ENCODE assay signal across 26 cellular contexts in the genomic region with DNA sequence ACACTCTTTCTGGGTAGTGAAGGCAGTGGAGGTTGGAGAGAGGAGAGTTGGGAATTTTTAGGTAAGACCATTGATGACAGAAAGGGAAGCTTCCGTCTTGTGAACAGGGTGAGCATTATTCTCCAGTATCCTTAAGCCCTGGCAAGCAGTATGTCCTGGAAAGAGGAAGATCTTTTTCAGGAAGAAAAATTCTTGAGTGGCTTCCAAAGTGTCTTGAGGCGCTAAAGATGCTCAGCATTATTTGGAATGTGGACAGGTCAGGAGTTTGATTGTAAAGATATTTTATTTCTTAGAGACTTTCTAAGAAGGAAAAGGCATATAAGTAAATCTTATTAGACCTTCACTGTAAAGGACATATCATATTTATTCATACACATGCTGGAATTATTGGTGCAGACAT.
"Had no signal": no experiment of that assay in that cellular context is flagged by ENCODE, and none has a peak within 500 bp of the region (broad histone marks: within the 10 kb centered on the region; RNA-seq: fewer than 3 reads in every experiment).

No MANE protein-coding gene starts in this region.

- H3K79me2 ChIP-seq: parathyroid adenoma had no signal

- H3K4me3 Mint-ChIP-seq: mesothelial cell of epicardium; naive B cell; natural killer cell; nephron progenitor cell; neural progenitor cell; stimulated activated naive B cell treated with anti-CD40 and anti-IgM and Interleukin-4, amounts not matched to agents 10 μg/mL and 1 μg/mL and 100 μg/mL, for 72 hours had no signal

- ATAC-seq: natural killer cell; sciatic nerve; stimulated activated naive B cell treated with anti-CD40 and anti-IgM and Interleukin-4, amounts not matched to agents 10 μg/mL and 1 μg/mL and 100 μg/mL, for 72 hours; stimulated activated naive CD8-positive, alpha-beta T cell treated with anti-CD3 and anti-CD28 coated beads, Interleukin-15, Interleukin-2, amounts not matched to agents 100 U/mL and 50 U/mL, for 24 hours had no signal

- H3K27ac Mint-ChIP-seq: mesothelial cell of epicardium; natural killer cell; nephron progenitor cell; neural progenitor cell; stimulated activated naive B cell treated with anti-CD40 and anti-IgM and Interleukin-4, amounts not matched to agents 10 μg/mL and 1 μg/mL and 100 μg/mL, for 72 hours had no signal

- H3K4me2 ChIP-seq: neural progenitor cell had no signal

- H3K9me3 ChIP-seq: left ventricle myocardium inferior, neutrophil, right atrium auricular region, stomach, testis, thyroid gland, transverse colon, upper lobe of left lung, vagina had no signal

- DNase-seq: left ventricle myocardium inferior; mesendoderm; naive B cell; natural killer cell; nephron progenitor cell; occipital lobe; stimulated activated CD4-positive, alpha-beta T cell treated with anti-CD3 and anti-CD28 coated beads, Interleukin-12 subunit alpha, Interleukin-12 subunit beta, amount 100 ng/mL, for 4 hours; stimulated activated CD4-positive, alpha-beta T cell treated with anti-CD3 and anti-CD28 coated beads, Interleukin-15, amount 100 ng/mL, for 24 hours; stimulated activated CD4-positive, alpha-beta T cell treated with anti-CD3 and anti-CD28 coated beads, Interleukin-2, amount 100 ng/mL, for 24 hours; stimulated activated CD4-positive, alpha-beta T cell treated with anti-CD3 and anti-CD28 coated beads, Interleukin-4, amount 100 ng/mL, for 1 hour; stimulated activated naive B cell treated with anti-CD40 and anti-IgM and Interleukin-4, amounts not matched to agents 10 μg/mL and 1 μg/mL and 100 μg/mL, for 72 hours; stimulated activated naive CD8-positive, alpha-beta T cell treated with anti-CD3 and anti-CD28 coated beads, Interleukin-15, Interleukin-2, amounts not matched to agents 100 U/mL and 50 U/mL, for 24 hours; stomach; testis; thyroid gland; transverse colon; upper lobe of left lung had no signal

- H3K9me3 Mint-ChIP-seq: mesothelial cell of epicardium; natural killer cell; stimulated activated naive B cell treated with anti-CD40 and anti-IgM and Interleukin-4, amounts not matched to agents 10 μg/mL and 1 μg/mL and 100 μg/mL, for 72 hours had no signal

- H3K27me3 ChIP-seq: neural progenitor cell, neutrophil, right atrium auricular region, stomach, testis, thyroid gland, transverse colon, upper lobe of left lung, vagina had no signal

- H3K36me3 ChIP-seq: left ventricle myocardium inferior, neural progenitor cell, neutrophil, right atrium auricular region, thyroid gland, transverse colon, upper lobe of left lung, vagina had no signal

- H3K4me1 Mint-ChIP-seq: mesothelial cell of epicardium, naive B cell, nephron progenitor cell, neural progenitor cell had no signal

- H3K36me3 Mint-ChIP-seq: natural killer cell had no signal

- H3K27ac ChIP-seq: left ventricle myocardium inferior, neural progenitor cell, neutrophil, parathyroid adenoma, right atrium auricular region, skin epidermis, stomach, testis, thyroid gland, transverse colon, upper lobe of left lung, vagina had no signal

- H3K27me3 Mint-ChIP-seq: naive B cell; stimulated activated naive B cell treated with anti-CD40 and anti-IgM and Interleukin-4, amounts not matched to agents 10 μg/mL and 1 μg/mL and 100 μg/mL, for 72 hours had no signal

- H3K4me3 ChIP-seq: left ventricle myocardium inferior, lung, neural progenitor cell, right atrium auricular region, skin epidermis, stomach, testis, thyroid gland, transverse colon, upper lobe of left lung, vagina had no signal

- H2AFZ ChIP-seq: neural progenitor cell, parathyroid adenoma had no signal

- H3K9ac ChIP-seq: neural progenitor cell, parathyroid adenoma had no signal

- H3K4me1 ChIP-seq: neural progenitor cell, parathyroid adenoma, right atrium auricular region, stomach, testis, thyroid gland, transverse colon, upper lobe of left lung, vagina had no signal
